ENCODE assay signal across 1 cellular context in the genomic region with DNA sequence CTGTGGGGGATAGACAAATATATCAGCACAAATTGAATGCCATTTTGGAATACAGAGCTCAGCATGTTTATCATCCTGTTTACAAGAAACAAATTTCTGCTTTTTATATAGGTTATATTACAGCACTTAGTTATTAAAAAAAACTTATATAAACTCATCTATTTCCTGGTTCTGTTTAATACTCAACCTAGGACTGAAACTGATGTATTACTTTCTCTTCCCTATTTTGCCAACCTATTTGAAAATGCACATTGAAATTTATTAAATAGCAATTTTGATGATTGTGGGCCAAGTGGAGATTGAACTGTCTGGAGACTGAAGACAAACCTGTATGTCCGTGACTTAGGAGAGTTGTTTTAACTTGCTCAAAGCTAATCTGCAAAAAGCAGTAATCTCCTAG.
TF ChIP-seq lines count a peak whose summit lies in the region.

No MANE protein-coding gene starts in this region.

TF ChIP-seq in HepG2, 621 proteins besides CTCF, POLR2A, EP300 and RAD21 (continued from another document):
- TF ChIP-seq, protein P1, sequence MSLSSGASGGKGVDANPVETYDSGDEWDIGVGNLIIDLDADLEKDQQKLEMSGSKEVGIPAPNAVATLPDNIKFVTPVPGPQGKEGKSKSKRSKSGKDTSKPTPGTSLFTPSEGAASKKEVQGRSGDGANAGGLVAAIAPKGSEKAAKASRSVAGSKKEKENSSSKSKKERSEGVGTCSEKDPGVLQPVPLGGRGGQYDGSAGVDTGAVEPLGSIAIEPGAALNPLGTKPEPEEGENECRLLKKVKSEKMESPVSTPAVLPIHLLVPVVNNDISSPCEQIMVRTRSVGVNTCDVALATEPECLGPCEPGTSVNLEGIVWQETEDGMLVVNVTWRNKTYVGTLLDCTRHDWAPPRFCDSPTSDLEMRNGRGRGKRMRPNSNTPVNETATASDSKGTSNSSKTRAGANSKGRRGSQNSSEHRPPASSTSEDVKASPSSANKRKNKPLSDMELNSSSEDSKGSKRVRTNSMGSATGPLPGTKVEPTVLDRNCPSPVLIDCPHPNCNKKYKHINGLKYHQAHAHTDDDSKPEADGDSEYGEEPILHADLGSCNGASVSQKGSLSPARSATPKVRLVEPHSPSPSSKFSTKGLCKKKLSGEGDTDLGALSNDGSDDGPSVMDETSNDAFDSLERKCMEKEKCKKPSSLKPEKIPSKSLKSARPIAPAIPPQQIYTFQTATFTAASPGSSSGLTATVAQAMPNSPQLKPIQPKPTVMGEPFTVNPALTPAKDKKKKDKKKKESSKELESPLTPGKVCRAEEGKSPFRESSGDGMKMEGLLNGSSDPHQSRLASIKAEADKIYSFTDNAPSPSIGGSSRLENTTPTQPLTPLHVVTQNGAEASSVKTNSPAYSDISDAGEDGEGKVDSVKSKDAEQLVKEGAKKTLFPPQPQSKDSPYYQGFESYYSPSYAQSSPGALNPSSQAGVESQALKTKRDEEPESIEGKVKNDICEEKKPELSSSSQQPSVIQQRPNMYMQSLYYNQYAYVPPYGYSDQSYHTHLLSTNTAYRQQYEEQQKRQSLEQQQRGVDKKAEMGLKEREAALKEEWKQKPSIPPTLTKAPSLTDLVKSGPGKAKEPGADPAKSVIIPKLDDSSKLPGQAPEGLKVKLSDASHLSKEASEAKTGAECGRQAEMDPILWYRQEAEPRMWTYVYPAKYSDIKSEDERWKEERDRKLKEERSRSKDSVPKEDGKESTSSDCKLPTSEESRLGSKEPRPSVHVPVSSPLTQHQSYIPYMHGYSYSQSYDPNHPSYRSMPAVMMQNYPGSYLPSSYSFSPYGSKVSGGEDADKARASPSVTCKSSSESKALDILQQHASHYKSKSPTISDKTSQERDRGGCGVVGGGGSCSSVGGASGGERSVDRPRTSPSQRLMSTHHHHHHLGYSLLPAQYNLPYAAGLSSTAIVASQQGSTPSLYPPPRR (CRISPR knock-in tag; IDR thresholded peaks at IDR 0.05; ENCODE audit: borderline replicate concordance), result no peak
- TF ChIP-seq ZNF224 (CRISPR knock-in tag; IDR thresholded peaks at IDR 0.05) (no peak), NFIB (CRISPR knock-in tag; IDR thresholded peaks at IDR 0.05; ENCODE audit: borderline replicate concordance) (no peak), ZNF644 (CRISPR knock-in tag; IDR thresholded peaks at IDR 0.05; ENCODE audit: low read depth) (no peak), ZNF20 (CRISPR knock-in tag; IDR thresholded peaks at IDR 0.05) (no peak), TCF7L2 (IDR thresholded peaks at IDR 0.05; ENCODE audit: low read depth, low read length) (no peak), MBD4 (IDR thresholded peaks at IDR 0.05; ENCODE audit: borderline replicate concordance, low read length) (no peak), KLF15 (CRISPR knock-in tag; IDR thresholded peaks at IDR 0.05; ENCODE audit: borderline replicate concordance) (no peak), MAZ (IDR thresholded peaks at IDR 0.05; ENCODE audit: borderline replicate concordance, low read depth, low read length) (no peak), MAZ (CRISPR knock-in tag; IDR thresholded peaks at IDR 0.05; ENCODE audit: low read depth) (no peak)
- TF ChIP-seq, protein P2, sequence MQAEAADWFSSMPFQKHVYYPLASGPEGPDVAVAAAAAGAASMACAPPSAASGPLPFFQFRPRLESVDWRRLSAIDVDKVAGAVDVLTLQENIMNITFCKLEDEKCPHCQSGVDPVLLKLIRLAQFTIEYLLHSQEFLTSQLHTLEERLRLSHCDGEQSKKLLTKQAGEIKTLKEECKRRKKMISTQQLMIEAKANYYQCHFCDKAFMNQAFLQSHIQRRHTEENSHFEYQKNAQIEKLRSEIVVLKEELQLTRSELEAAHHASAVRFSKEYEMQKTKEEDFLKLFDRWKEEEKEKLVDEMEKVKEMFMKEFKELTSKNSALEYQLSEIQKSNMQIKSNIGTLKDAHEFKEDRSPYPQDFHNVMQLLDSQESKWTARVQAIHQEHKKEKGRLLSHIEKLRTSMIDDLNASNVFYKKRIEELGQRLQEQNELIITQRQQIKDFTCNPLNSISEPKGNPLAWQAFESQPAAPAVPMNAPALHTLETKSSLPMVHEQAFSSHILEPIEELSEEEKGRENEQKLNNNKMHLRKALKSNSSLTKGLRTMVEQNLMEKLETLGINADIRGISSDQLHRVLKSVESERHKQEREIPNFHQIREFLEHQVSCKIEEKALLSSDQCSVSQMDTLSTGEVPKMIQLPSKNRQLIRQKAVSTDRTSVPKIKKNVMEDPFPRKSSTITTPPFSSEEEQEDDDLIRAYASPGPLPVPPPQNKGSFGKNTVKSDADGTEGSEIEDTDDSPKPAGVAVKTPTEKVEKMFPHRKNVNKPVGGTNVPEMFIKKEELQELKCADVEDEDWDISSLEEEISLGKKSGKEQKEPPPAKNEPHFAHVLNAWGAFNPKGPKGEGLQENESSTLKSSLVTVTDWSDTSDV (CRISPR knock-in tag; IDR thresholded peaks at IDR 0.05), result no peak
- TF ChIP-seq, protein P3, sequence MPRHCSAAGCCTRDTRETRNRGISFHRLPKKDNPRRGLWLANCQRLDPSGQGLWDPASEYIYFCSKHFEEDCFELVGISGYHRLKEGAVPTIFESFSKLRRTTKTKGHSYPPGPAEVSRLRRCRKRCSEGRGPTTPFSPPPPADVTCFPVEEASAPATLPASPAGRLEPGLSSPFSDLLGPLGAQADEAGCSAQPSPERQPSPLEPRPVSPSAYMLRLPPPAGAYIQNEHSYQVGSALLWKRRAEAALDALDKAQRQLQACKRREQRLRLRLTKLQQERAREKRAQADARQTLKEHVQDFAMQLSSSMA (CRISPR knock-in tag; IDR thresholded peaks at IDR 0.05), result no peak
- TF ChIP-seq, protein P4, sequence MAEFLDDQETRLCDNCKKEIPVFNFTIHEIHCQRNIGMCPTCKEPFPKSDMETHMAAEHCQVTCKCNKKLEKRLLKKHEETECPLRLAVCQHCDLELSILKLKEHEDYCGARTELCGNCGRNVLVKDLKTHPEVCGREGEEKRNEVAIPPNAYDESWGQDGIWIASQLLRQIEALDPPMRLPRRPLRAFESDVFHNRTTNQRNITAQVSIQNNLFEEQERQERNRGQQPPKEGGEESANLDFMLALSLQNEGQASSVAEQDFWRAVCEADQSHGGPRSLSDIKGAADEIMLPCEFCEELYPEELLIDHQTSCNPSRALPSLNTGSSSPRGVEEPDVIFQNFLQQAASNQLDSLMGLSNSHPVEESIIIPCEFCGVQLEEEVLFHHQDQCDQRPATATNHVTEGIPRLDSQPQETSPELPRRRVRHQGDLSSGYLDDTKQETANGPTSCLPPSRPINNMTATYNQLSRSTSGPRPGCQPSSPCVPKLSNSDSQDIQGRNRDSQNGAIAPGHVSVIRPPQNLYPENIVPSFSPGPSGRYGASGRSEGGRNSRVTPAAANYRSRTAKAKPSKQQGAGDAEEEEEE (CRISPR knock-in tag; IDR thresholded peaks at IDR 0.05; ENCODE audit: borderline replicate concordance), result no peak
- TF ChIP-seq, protein P5, sequence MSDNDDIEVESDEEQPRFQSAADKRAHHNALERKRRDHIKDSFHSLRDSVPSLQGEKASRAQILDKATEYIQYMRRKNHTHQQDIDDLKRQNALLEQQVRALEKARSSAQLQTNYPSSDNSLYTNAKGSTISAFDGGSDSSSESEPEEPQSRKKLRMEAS (IDR thresholded peaks at IDR 0.05), result no peak
- TF ChIP-seq, protein P6, sequence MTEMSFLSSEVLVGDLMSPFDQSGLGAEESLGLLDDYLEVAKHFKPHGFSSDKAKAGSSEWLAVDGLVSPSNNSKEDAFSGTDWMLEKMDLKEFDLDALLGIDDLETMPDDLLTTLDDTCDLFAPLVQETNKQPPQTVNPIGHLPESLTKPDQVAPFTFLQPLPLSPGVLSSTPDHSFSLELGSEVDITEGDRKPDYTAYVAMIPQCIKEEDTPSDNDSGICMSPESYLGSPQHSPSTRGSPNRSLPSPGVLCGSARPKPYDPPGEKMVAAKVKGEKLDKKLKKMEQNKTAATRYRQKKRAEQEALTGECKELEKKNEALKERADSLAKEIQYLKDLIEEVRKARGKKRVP (CRISPR knock-in tag; IDR thresholded peaks at IDR 0.05), result no peak
TF ChIP-seq in HepG2: peak in this region for 0.
